In genomic region chr10:70634011-70634410, GRCh38 we compare ENCODE assay signal across 19 cellular contexts. TPM values are rescaled to one million over a fixed set of nuclear protein-coding genes. Genes with fewer than 3 reads are reported as not detected.
DNase-seq lines count a peak whose midpoint lies in the region; ATAC-seq, FAIRE-seq and TF ChIP-seq lines count a peak whose summit lies in the region.
"Had no signal": no experiment of that assay in that cellular context is flagged by ENCODE, and none has a peak within 500 bp of the region (broad histone marks: within the 10 kb centered on the region; RNA-seq: fewer than 3 reads in every experiment).

No MANE protein-coding gene starts in this region.

- H4K20me1 ChIP-seq in GM23338 (replicated peaks; ENCODE audit: insufficient read depth) (no peaks in the 10 kb centered on the region), H1 (replicated peaks in 1 of 2; ENCODE audit: control insufficient read depth in 1 of 2, insufficient read depth in 2 of 2, low read length in 2 of 2) (no peaks in the 10 kb centered on the region)

- H3K56ac ChIP-seq in H1 (replicated peaks; ENCODE audit: insufficient read length, low read depth, low read length), result no peak overlapping the region

- H3K4me3 Mint-ChIP-seq in GM23338, result no peak overlapping the region
- H3K4me3 Mint-ChIP-seq: central memory CD8-positive, alpha-beta T cell; immature natural killer cell had no signal

- H4K8ac ChIP-seq in H1 (ENCODE audit: extremely low read depth, insufficient read depth, low read length), result no peak overlapping the region

- no peaks in the 10 kb centered on the region for H3K36me3 ChIP-seq in GM23338 (ENCODE audit: insufficient read depth)
- no peaks in the 10 kb centered on the region for H3K36me3 ChIP-seq in H1 (ENCODE audit: control insufficient read depth in 2 of 4, insufficient read depth in 4 of 4, low read length in 3 of 4)
- H3K36me3 ChIP-seq in spleen, result no peaks in the 10 kb centered on the region
- H3K36me3 ChIP-seq: prostate gland, tibial nerve, WERI-Rb-1 had no signal

- no peak for TF ChIP-seq RAD21 in H1 (IDR thresholded peaks at IDR 0.05 in 1 of 2, conservative IDR thresholded peaks at IDR 0.05 in 1 of 2; ENCODE audit: low read depth in 2 of 2, low read length in 2 of 2)

- peaks cover 13% of the 10 kb centered on the region for H3K27me3 Mint-ChIP-seq in GM23338 (ENCODE audit: insufficient read depth, low read depth, poor library complexity)
- H3K27me3 Mint-ChIP-seq: central memory CD8-positive, alpha-beta T cell had no signal

- H3K4me1 Mint-ChIP-seq in GM23338, result peaks cover 8% of the 10 kb centered on the region

- no peak for TF ChIP-seq POLR2A in H1 (IDR thresholded peaks at IDR 0.05; ENCODE audit: control extremely low read depth in 1 of 2, low read depth in 2 of 2, low read length in 2 of 2)
- no peak for TF ChIP-seq POLR2A in spleen (IDR thresholded peaks at IDR 0.05)

- no peaks in the 10 kb centered on the region; the same call in 1 of the 2 replicates for H3K23me2 ChIP-seq in H1 (ENCODE audit: low read depth, low read length)

- peaks cover 7% of the 10 kb centered on the region for H3K36me3 Mint-ChIP-seq in GM23338 (ENCODE audit: low read depth)
- H3K36me3 Mint-ChIP-seq: immature natural killer cell had no signal

- H2BK12ac ChIP-seq in H1 (ENCODE audit: low read depth, low read length), result peak overlapping the region; percentile 96; the same call in 1 of the 2 replicates

- ATAC-seq in GM23338 (peak; percentile 100), left colon (peak; percentile 65), GM18498 (IDR thresholded peaks at IDR 0.05; ENCODE audit: unreplicated experiment) (no peak)
- ATAC-seq: Panc1 had no signal

- no peak overlapping the region; a peak in 1 of 7 replicates for H3K9ac ChIP-seq in H1 (replicated peaks in 1 of 4; ENCODE audit: extremely low read depth in 1 of 4, low read depth in 3 of 4, low read length in 3 of 4)

- peak; percentile 32 for FAIRE-seq in H1 (lab: Jason Lieb, UNC)

- POLR2A ChIA-PET in H1 (lab: Charles Lee; ENCODE audit: partially characterized antibody), result no interaction called here

- H3K4me3 ChIP-seq in GM23338, result no peak overlapping the region
- no peak overlapping the region for H3K4me3 ChIP-seq in H1 (ENCODE audit: extremely low read depth in 1 of 4, insufficient read depth in 2 of 4, low read depth in 3 of 4, low read length in 4 of 4)
- no peak overlapping the region for H3K4me3 ChIP-seq in spleen
- H3K4me3 ChIP-seq: prostate gland, tibial nerve had no signal

- DNase-seq in GM23338 (ENCODE audit: low spot score), result peak; percentile 76
- DNase-seq in M059J (ENCODE audit: low read depth), result peak; percentile 17
- DNase-seq in H1 (ENCODE audit: low read depth in 1 of 2, low spot score in 2 of 2), result peak; percentile 51 to 53
- no peak for DNase-seq in left colon
- DNase-seq in GDM1 (lab: John Stamatoyannopoulos, UW), result no peak
- no peak for DNase-seq in spleen
- DNase-seq: activated naive CD4-positive, alpha-beta T cell; anterior cingulate cortex; immature natural killer cell; NCI-H1930; stimulated activated CD4-positive, alpha-beta T cell treated with anti-CD3 and anti-CD28 coated beads, Interleukin-2, amount 100 ng/mL, for 24 hours; stimulated activated naive CD4-positive, alpha-beta T cell treated with Interleukin-2 at 50 U/mL for 16 hours; T-helper 2 cell; WERI-Rb-1 had no signal

- no peak overlapping the region for H4K5ac ChIP-seq in H1 (ENCODE audit: insufficient read length, low read depth, low read length)

- peak overlapping the region; percentile 90; the same call in 1 of the 2 replicates for H2BK15ac ChIP-seq in H1 (ENCODE audit: low read length)

- peak overlapping the region; percentile 100 for H2BK20ac ChIP-seq in H1 (ENCODE audit: low read length)

- H3K23ac ChIP-seq in H1 (ENCODE audit: insufficient read length), result no peak overlapping the region

- H3K4me2 ChIP-seq in GM23338 (no peak overlapping the region), H1 (ENCODE audit: insufficient read depth in 1 of 2, low read depth in 2 of 2, low read length in 2 of 2) (peak overlapping the region in 1 of 2 experiments; percentile 28; a peak in 1 of 4 replicates)

- no peaks in the 10 kb centered on the region for H3F3A ChIP-seq in GM23338 (replicated peaks; ENCODE audit: low read depth)

- peaks cover 22% of the 10 kb centered on the region for H3K9me3 Mint-ChIP-seq in GM23338
- H3K9me3 Mint-ChIP-seq: central memory CD8-positive, alpha-beta T cell; immature natural killer cell had no signal

- H3K79me2 ChIP-seq in GM23338 (replicated peaks; ENCODE audit: insufficient read depth) (no peaks in the 10 kb centered on the region), H1 (ENCODE audit: control insufficient read depth in 1 of 2, insufficient read depth in 2 of 2, low read length in 2 of 2) (no peaks in the 10 kb centered on the region)

- H2BK5ac ChIP-seq in H1 (ENCODE audit: low read depth, low read length), result peak overlapping the region; percentile 93; the same call in 1 of the 2 replicates

- no peak overlapping the region for H3K27ac Mint-ChIP-seq in GM23338

- TF ChIP-seq EP300 in H1 (IDR thresholded peaks at IDR 0.05; ENCODE audit: borderline replicate concordance in 1 of 2, low read depth in 2 of 2, low read length in 2 of 2), result no peak

- peaks cover 0 to 9% of the 10 kb centered on the region in 2 experiments; a peak in 1 of 4 replicates for H3K9me3 ChIP-seq in H1 (ENCODE audit: insufficient read depth in 2 of 2, low read depth in 1 of 2, low read length in 1 of 2)
- H3K9me3 ChIP-seq in spleen, result peaks cover 0 to 16% (median 11%) of the 10 kb centered on the region in 8 donors
- H3K9me3 ChIP-seq: prostate gland had no signal

- H2AFZ ChIP-seq in GM23338, result no peak overlapping the region
- H2AFZ ChIP-seq in H1 (ENCODE audit: low read length), result 0 out of 2 replicates have a peak overlapping the region, but pooled peaks have one; percentile 49

- peaks cover 3% of the 10 kb centered on the region; the same call in 1 of the 2 replicates for H3K4me1 ChIP-seq in GM23338 (ENCODE audit: insufficient read depth)
- H3K4me1 ChIP-seq in H1 (replicated peaks in 1 of 4; ENCODE audit: control insufficient read depth in 3 of 4, insufficient read depth in 4 of 4, low read length in 3 of 4), result peaks cover 2 to 5% (median 3%) of the 10 kb centered on the region in 4 experiments; a peak in 4 of 7 replicates
- H3K4me1 ChIP-seq in spleen, result no peaks in the 10 kb centered on the region
- H3K4me1 ChIP-seq: prostate gland, tibial nerve had no signal

- TF ChIP-seq CTCF in GM23338 (conservative IDR thresholded peaks at IDR 0.05; ENCODE audit: low read depth in 2 of 2), result no peak
- TF ChIP-seq CTCF in H1 (IDR thresholded peaks at IDR 0.05; ENCODE audit: control extremely low read depth in 1 of 3, insufficient read depth in 1 of 3, low read depth in 1 of 3, low read length in 3 of 3), result no peak
- TF ChIP-seq CTCF in spleen (IDR thresholded peaks at IDR 0.05 in 8 of 11, conservative IDR thresholded peaks at IDR 0.05 in 3 of 11), result no peak

- H3K27ac ChIP-seq in GM23338 (ENCODE audit: low read depth), result no peak overlapping the region
- H3K27ac ChIP-seq in H1 (ENCODE audit: low read depth, low read length), result no peak overlapping the region
- no peak overlapping the region for H3K27ac ChIP-seq in spleen
- H3K27ac ChIP-seq: prostate gland, tibial nerve, WERI-Rb-1 had no signal

- peak overlapping the region; percentile 85 for H3K4ac ChIP-seq in H1 (replicated peaks; ENCODE audit: insufficient read length, low read depth, low read length)

- WGBS in H1 (ENCODE audit: extremely low coverage in 1 of 2, insufficient coverage in 1 of 2, insufficient read length in 1 of 2, insufficient replicate concordance in 2 of 2, low coverage in 1 of 2, low lambda C conversion rate in 2 of 2, missing lambda C conversion rate in 1 of 2), 2 experiments, result 34% methylated on average over 4 of the region's 4 CpGs; no CpG with 5 or more reads in 1 of the 2 experiments
- 66 to 80% (median 73%) methylated on average over 4 of the region's 4 CpGs for WGBS in spleen, 5 donors

- H4K91ac ChIP-seq in H1 (replicated peaks; ENCODE audit: insufficient read length, low read length), result no peak overlapping the region

- no peaks in the 10 kb centered on the region for H3K79me1 ChIP-seq in H1 (ENCODE audit: low read depth, low read length)

- H2AK5ac ChIP-seq in H1 (ENCODE audit: low read depth, low read length), result peak overlapping the region; percentile 82; the same call in 1 of the 2 replicates

- no peak overlapping the region for H3K14ac ChIP-seq in H1 (ENCODE audit: insufficient read length)

- CTCF ChIA-PET in H1 (lab: Charles Lee; ENCODE audit: partially characterized antibody), result interaction anchor here (0.6 kb wide), 1 partner anchor 212 kb away, joined by 3 read pairs; no protein-coding TSS in a partner anchor

- H3K9me2 ChIP-seq in GM23338 (ENCODE audit: insufficient read depth), result no peaks in the 10 kb centered on the region; the same call in 1 of the 2 replicates

- H3K27me3 ChIP-seq in GM23338 (ENCODE audit: insufficient read depth), result no peaks in the 10 kb centered on the region
- H3K27me3 ChIP-seq in H1 (replicated peaks in 1 of 4; ENCODE audit: control insufficient read depth in 3 of 4, extremely low read depth in 1 of 4, insufficient read depth in 3 of 4, low read length in 3 of 4), result no peaks in the 10 kb centered on the region; a peak in 1 of 7 replicates
- no peaks in the 10 kb centered on the region for H3K27me3 ChIP-seq in spleen (replicated peaks in 1 of 7)
- H3K27me3 ChIP-seq: tibial nerve had no signal

- H3K18ac ChIP-seq in H1 (ENCODE audit: extremely low read depth, low read length), result peak overlapping the region; percentile 93

- peak overlapping the region; percentile 6 for H2BK120ac ChIP-seq in H1 (replicated peaks; ENCODE audit: low read depth, low read length)

- intact Hi-C loops in left colon (cut with DNase I, micrococcal nuclease) (no loop called here), spleen (cut with DNase I; ENCODE audit: low total_unique reads) (no loop called here)

RNA-seq across cellular contexts. Expression of gene PRF1, which starts 31.5 kb away (rescaled TPM):
- not detected in 2 replicates for total RNA-seq in GM23338 (2014; rRNA removed; shearing (Covaris generic))
- polyA plus RNA-seq in GM23338 (2016; fragmentation: Nextera tagmentation; extraction: Ambion mirVana) (0.13 TPM in 1 of 2 replicates, not detected in the other), H1 (2011; rRNA removed) (0.06 and 0.15 TPM in 2 replicates), spleen (10 to 100 TPM in 1 of 3 donors, 1 to 10 TPM in 2; 6.6 to 11.3 (median 7.0) TPM)
- not detected in 2 replicates for total RNA-seq in M059J (2014; rRNA removed; shearing (Covaris generic))
- not detected in 2 replicates for total RNA-seq in H1 (2021; fragmentation: NEBNext Ultra II Directional; extraction: Animal tissue kit (Norgen Biotek cat#: 25700))
- polyA plus RNA-seq in H1 (2011; cell fraction: cytosol; rRNA removed), result not detected
- 0.06 TPM for polyA plus RNA-seq in H1 (2011; cell fraction: nucleus; rRNA removed)
- not detected in 4 replicates for polyA plus RNA-seq in H1 (2012, experiment 1 of 2)
- polyA plus RNA-seq in H1 (2012, experiment 2 of 2), result not detected
- 0.06 TPM for polyA plus RNA-seq in H1 (2013, experiment 1 of 2)
- 0.09 TPM for polyA plus RNA-seq in H1 (2013, experiment 2 of 2)
- 0.07 TPM in 1 of 2 replicates, not detected in the other for polyA minus RNA-seq in H1 (2011; rRNA and poly(A)+ RNA removed)
- polyA minus RNA-seq in H1 (2011; cell fraction: cytosol; rRNA and poly(A)+ RNA removed), result not detected
- polyA minus RNA-seq in H1 (2011; cell fraction: nucleus; rRNA and poly(A)+ RNA removed), result not detected
- total RNA-seq in left colon (1 to 10 TPM; 2.7 to 4.3 TPM), spleen (10 to 100 TPM; 41.5 to 79.6 (median 56.8) TPM)

RNA-seq across cellular contexts. Expression of gene ADAMTS14, which starts 38.3 kb away (rescaled TPM):
- total RNA-seq in GM23338 (2014; rRNA removed; shearing (Covaris generic)), result 2.1 and 2.9 TPM in 2 replicates
- 1.5 and 1.9 TPM in 2 replicates for polyA plus RNA-seq in GM23338 (2016; fragmentation: Nextera tagmentation; extraction: Ambion mirVana)
- total RNA-seq in M059J (2014; rRNA removed; shearing (Covaris generic)), result 0.69 and 1.2 TPM in 2 replicates
- 2.3 TPM in 2 replicates for total RNA-seq in H1 (2021; fragmentation: NEBNext Ultra II Directional; extraction: Animal tissue kit (Norgen Biotek cat#: 25700))
- polyA plus RNA-seq in H1 (2011; rRNA removed), result 2.0 and 3.2 TPM in 2 replicates
- 2.9 TPM for polyA plus RNA-seq in H1 (2011; cell fraction: cytosol; rRNA removed)
- polyA plus RNA-seq in H1 (2011; cell fraction: nucleus; rRNA removed), result 14.8 TPM
- 1.5 to 2.4 TPM (median 2.2 TPM) in 4 replicates for polyA plus RNA-seq in H1 (2012, experiment 1 of 2)
- polyA plus RNA-seq in H1 (2012, experiment 2 of 2), result 0.80 TPM
- 1.9 TPM for polyA plus RNA-seq in H1 (2013, experiment 1 of 2)
- 1.6 TPM for polyA plus RNA-seq in H1 (2013, experiment 2 of 2)
- polyA minus RNA-seq in H1 (2011; rRNA and poly(A)+ RNA removed), result 1.1 TPM in 2 replicates
- 1.7 TPM for polyA minus RNA-seq in H1 (2011; cell fraction: cytosol; rRNA and poly(A)+ RNA removed)
- polyA minus RNA-seq in H1 (2011; cell fraction: nucleus; rRNA and poly(A)+ RNA removed), result 3.4 TPM
- 1 to 10 TPM in 1 of 2 donors, under 1 TPM in 1; 0.95 to 2.1 TPM for total RNA-seq in left colon
- 1 to 10 TPM in 1 of 7 donors, under 1 TPM in 6; 0.09 to 1.2 (median 0.46) TPM for total RNA-seq in spleen
- under 1 TPM; 0.26 to 0.39 (median 0.32) TPM for polyA plus RNA-seq in spleen

Comparison
In these comparisons a context has a peak if more than half of its experiments do, and no peak if none do; other contexts are left out.
1. DNase-seq: peak in GM23338 (single experiment), M059J (single experiment) and H1 (2 of 2); none in left colon (0 of 2), GDM1 (single experiment) and spleen (single experiment).
2. RNA of gene PRF1, which starts 31.5 kb away (total RNA-seq): 41.5 to 79.6 TPM in spleen; 2.7 to 4.3 TPM in left colon, not detected in H1, not detected in GM23338 and not detected in M059J; every median in the first group is over 4 times any median in the second.